Comparison of ENCODE assay signal across 21 cellular contexts in genomic region chr5:98865690-98866089, GRCh38.
DNase-seq lines count a peak whose midpoint lies in the region; ATAC-seq and TF ChIP-seq lines count a peak whose summit lies in the region.
"Had no signal": no experiment of that assay in that cellular context is flagged by ENCODE, and none has a peak within 500 bp of the region (broad histone marks: within the 10 kb centered on the region; RNA-seq: fewer than 3 reads in every experiment).

No MANE protein-coding gene starts in this region.

- no peak overlapping the region for H3K9ac ChIP-seq in parathyroid adenoma
- H3K9ac ChIP-seq: BLaER1 treated with 17β-estradiol and CSF1 and Interleukin-3, amounts not matched to agents 10 nM and 100 nM had no signal

- H3K27ac Mint-ChIP-seq in T-helper 17 cell, result peak overlapping the region; percentile 80
- H3K27ac Mint-ChIP-seq in activated naive CD8-positive, alpha-beta T cell treated with anti-CD3 and anti-CD28 coated beads for 36 hours, result no peak overlapping the region
- H3K27ac Mint-ChIP-seq: CD8-positive, alpha-beta T cell; HFFc6 had no signal

- ATAC-seq in T-helper 17 cell (no peak), HG03196 (IDR thresholded peaks at IDR 0.05; ENCODE audit: unreplicated experiment) (no peak), GM21381 (IDR thresholded peaks at IDR 0.05; ENCODE audit: unreplicated experiment) (no peak), GM18505 (IDR thresholded peaks at IDR 0.05; ENCODE audit: unreplicated experiment) (no peak)
- ATAC-seq: CD8-positive, alpha-beta T cell; PC-3 had no signal

- in situ Hi-C loops in Caki2 (cut with HindIII; ENCODE audit: low pct_unique_long_range_greater_than_20kb, low sequenced_read_pairs), result no loop called here

- H3K36me3 Mint-ChIP-seq in T-helper 17 cell (ENCODE audit: low read depth), result peaks cover 11% of the 10 kb centered on the region
- H3K36me3 Mint-ChIP-seq in activated naive CD8-positive, alpha-beta T cell treated with anti-CD3 and anti-CD28 coated beads for 36 hours, result peaks cover 33% of the 10 kb centered on the region

- no peaks in the 10 kb centered on the region for H3K9me3 Mint-ChIP-seq in activated naive CD8-positive, alpha-beta T cell treated with anti-CD3 and anti-CD28 coated beads for 36 hours
- H3K9me3 Mint-ChIP-seq: CD8-positive, alpha-beta T cell; HFFc6 had no signal

- no peaks in the 10 kb centered on the region for H3K9me3 ChIP-seq in T-helper 17 cell (ENCODE audit: control insufficient read depth, low read length, poor library complexity, severe bottlenecking)
- no peaks in the 10 kb centered on the region for H3K9me3 ChIP-seq in parathyroid adenoma (ENCODE audit: control insufficient read depth, low read length)
- H3K9me3 ChIP-seq: BLaER1 treated with 17β-estradiol and CSF1 and Interleukin-3, amounts not matched to agents 10 nM and 100 nM had no signal

- no peaks in the 10 kb centered on the region for H3K36me3 ChIP-seq in parathyroid adenoma (ENCODE audit: control insufficient read depth, insufficient read depth, low read length)

- TF ChIP-seq POLR2A in GM18505 (IDR thresholded peaks at IDR 0.05; ENCODE audit: borderline replicate concordance, extremely low read depth, insufficient read depth, insufficient read length), result no peak

- H3K27me3 Mint-ChIP-seq in T-helper 17 cell, result no peaks in the 10 kb centered on the region
- H3K27me3 Mint-ChIP-seq in activated naive CD8-positive, alpha-beta T cell treated with anti-CD3 and anti-CD28 coated beads for 36 hours, result no peaks in the 10 kb centered on the region

- H3K4me2 ChIP-seq in parathyroid adenoma (ENCODE audit: low read length), result peak overlapping the region; percentile 30
- H3K4me2 ChIP-seq: BLaER1 treated with 17β-estradiol and CSF1 and Interleukin-3, amounts not matched to agents 10 nM and 100 nM had no signal

- peak; percentile 36 for DNase-seq in Caki2 (ENCODE audit: low read depth)
- no peak for DNase-seq in T-helper 17 cell
- peak; percentile 45 for DNase-seq in kidney tubule cell (ENCODE audit: low spot score)
- no peak for DNase-seq in activated naive CD8-positive, alpha-beta T cell treated with anti-CD3 and anti-CD28 coated beads for 36 hours
- DNase-seq: CD8-positive, alpha-beta T cell; H7; HFFc6; IMR-90; Karpas-422; NCI-H1417 treated with DMSO at 0.1 percent for 48 hours; NCI-H187 treated with DMSO at 0.1 percent for 48 hours; NCI-H226; NCI-H524; NCI-H82; PC-3 had no signal

- no peaks in the 10 kb centered on the region for H3K27me3 ChIP-seq in parathyroid adenoma (ENCODE audit: control insufficient read depth, insufficient read depth, low read length)
- H3K27me3 ChIP-seq: BLaER1 treated with 17β-estradiol and CSF1 and Interleukin-3, amounts not matched to agents 10 nM and 100 nM had no signal

- H3K27ac ChIP-seq in parathyroid adenoma, result peak overlapping the region; percentile 45
- H3K27ac ChIP-seq: BLaER1 treated with 17β-estradiol and CSF1 and Interleukin-3, amounts not matched to agents 10 nM and 100 nM; HL-60 had no signal

- no peaks in the 10 kb centered on the region for H3K79me2 ChIP-seq in parathyroid adenoma

- peaks cover 10% of the 10 kb centered on the region for H3K4me1 Mint-ChIP-seq in T-helper 17 cell
- H3K4me1 Mint-ChIP-seq in activated naive CD8-positive, alpha-beta T cell treated with anti-CD3 and anti-CD28 coated beads for 36 hours, result no peaks in the 10 kb centered on the region

- no peak overlapping the region for H3K4me3 Mint-ChIP-seq in T-helper 17 cell
- H3K4me3 Mint-ChIP-seq in activated naive CD8-positive, alpha-beta T cell treated with anti-CD3 and anti-CD28 coated beads for 36 hours, result no peak overlapping the region
- H3K4me3 Mint-ChIP-seq: CD8-positive, alpha-beta T cell; HFFc6 had no signal

- TF ChIP-seq CTCF in parathyroid adenoma (IDR thresholded peaks at IDR 0.05), result no peak

- H3K4me1 ChIP-seq in parathyroid adenoma, result peaks cover 19% of the 10 kb centered on the region

- no peak overlapping the region for H2AFZ ChIP-seq in parathyroid adenoma

- no peak overlapping the region for H3K4me3 ChIP-seq in parathyroid adenoma (ENCODE audit: low read depth, low read length)
- H3K4me3 ChIP-seq: BLaER1 treated with 17β-estradiol and CSF1 and Interleukin-3, amounts not matched to agents 10 nM and 100 nM had no signal

Comparison
In these comparisons a context has a peak if more than half of its experiments do, and no peak if none do; other contexts are left out.
1. DNase-seq: peak in Caki2 (single experiment) and kidney tubule cell (single experiment); none in T-helper 17 cell (0 of 3) and activated naive CD8-positive, alpha-beta T cell treated with anti-CD3 and anti-CD28 coated beads for 36 hours (single experiment).